Comparison of ENCODE assay signal across 12 cellular contexts in the genomic region with DNA sequence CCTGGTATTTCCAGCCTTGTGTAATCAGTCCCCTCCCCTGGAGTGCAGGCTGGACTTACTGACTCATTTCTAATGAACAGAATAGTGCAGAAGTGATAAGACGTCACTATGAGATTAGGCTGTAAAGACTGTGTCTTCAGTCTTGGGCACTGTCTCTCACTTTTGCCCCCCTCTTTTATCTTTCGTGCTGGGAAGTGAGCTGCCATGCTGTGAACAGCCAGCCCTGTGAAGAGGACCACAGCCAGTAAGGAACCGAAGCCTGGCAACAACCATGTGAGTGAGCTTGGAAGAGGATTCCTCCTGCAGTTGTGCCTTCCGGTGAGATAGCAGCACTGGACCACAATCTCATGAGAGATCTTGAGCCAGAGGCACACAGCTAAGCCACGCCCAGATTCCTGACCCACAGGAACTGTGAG.
DNase-seq lines count a peak whose midpoint lies in the region; ATAC-seq, FAIRE-seq and TF ChIP-seq lines count a peak whose summit lies in the region.
"Had no signal": no experiment of that assay in that cellular context is flagged by ENCODE, and none has a peak within 500 bp of the region (broad histone marks: within the 10 kb centered on the region; RNA-seq: fewer than 3 reads in every experiment).

No MANE protein-coding gene starts in this region.

- in situ Hi-C loops in astrocyte of the spinal cord (cut with HindIII; ENCODE audit: low sequenced_read_pairs), result no loop called here

- no peaks in the 10 kb centered on the region for H3K27me3 ChIP-seq in HUES48 (ENCODE audit: control insufficient read depth, insufficient read depth, low read length)

- H3K4me2 ChIP-seq in A549, result peak overlapping the region; percentile 93

- H3K9me3 ChIP-seq in A549 (no peaks in the 10 kb centered on the region), HUES48 (ENCODE audit: control insufficient read depth, insufficient read depth, low read length) (no peaks in the 10 kb centered on the region)
- H3K9me3 ChIP-seq: tibial nerve had no signal

- peak; percentile 24 to 73 for DNase-seq in A549 (ENCODE audit: low read depth in 1 of 2, low spot score in 1 of 2)
- DNase-seq in astrocyte of the spinal cord (ENCODE audit: low read depth, low spot score), result peak; percentile 30
- DNase-seq in kidney glomerular epithelial cell (lab: John Stamatoyannopoulos, UW), result peak; percentile 49
- no peak for DNase-seq in T-helper 2 cell treated with Interferon-gamma antibody and Interleukin-4, amounts not matched to agents 5 μg/mL and 100 μg/mL, for 36 hours (ENCODE audit: low spot score)
- no peak for DNase-seq in activated CD4-positive, alpha-beta T cell treated with anti-CD3 and anti-CD28 coated beads, Interleukin-2, amount 50 U/mL, for 1 hour
- DNase-seq: activated naive CD8-positive, alpha-beta T cell treated with anti-CD3 and anti-CD28 coated beads, Interleukin-2, amount 10 ng/mL, durations not matched to agents 7 days and 5 days; DMS53; naive B cell had no signal

- H3K4me1 ChIP-seq in A549 (peaks cover 20% of the 10 kb centered on the region), HUES48 (ENCODE audit: control insufficient read depth, insufficient read depth, low read length) (peaks cover 14% of the 10 kb centered on the region)
- H3K4me1 ChIP-seq: tibial nerve had no signal

- H3K27ac ChIP-seq in A549, result peak overlapping the region; percentile 69 to 87
- peak overlapping the region; percentile 74 for H3K27ac ChIP-seq in HUES48 (ENCODE audit: low read depth, low read length)
- H3K27ac ChIP-seq: tibial nerve had no signal

- TF ChIP-seq POLR2A in A549 (IDR thresholded peaks at IDR 0.05; ENCODE audit: low read length), result no peak

- peak; percentile 94 to 95 for ATAC-seq in A549
- ATAC-seq in GM19395 (IDR thresholded peaks at IDR 0.05; ENCODE audit: unreplicated experiment), result no peak
- no peak for ATAC-seq in GM18861 (IDR thresholded peaks at IDR 0.05; ENCODE audit: unreplicated experiment)

- H3K27me3 Mint-ChIP-seq in T-helper 2 cell treated with Interferon-gamma antibody and Interleukin-4, amounts not matched to agents 5 μg/mL and 100 μg/mL, for 36 hours (ENCODE audit: low read depth), result no peaks in the 10 kb centered on the region
- H3K27me3 Mint-ChIP-seq: activated naive CD8-positive, alpha-beta T cell treated with anti-CD3 and anti-CD28 coated beads, Interleukin-2, amount 10 ng/mL, durations not matched to agents 7 days and 5 days; naive B cell had no signal

- peak in 1 of 2 experiments; percentile 2; a peak in 1 of 5 replicates for TF ChIP-seq RAD21 in A549 (conservative IDR thresholded peaks at IDR 0.05 in 1 of 2, IDR thresholded peaks at IDR 0.05 in 1 of 2)

- no peaks in the 10 kb centered on the region for H3K9me3 Mint-ChIP-seq in T-helper 2 cell treated with Interferon-gamma antibody and Interleukin-4, amounts not matched to agents 5 μg/mL and 100 μg/mL, for 36 hours
- H3K9me3 Mint-ChIP-seq: activated naive CD8-positive, alpha-beta T cell treated with anti-CD3 and anti-CD28 coated beads, Interleukin-2, amount 10 ng/mL, durations not matched to agents 7 days and 5 days had no signal

- WGBS in A549 (ENCODE audit: missing lambda C conversion rate), result 3% methylated on average over 4 of the region's 5 CpGs

- H3K9ac ChIP-seq in HUES48 (ENCODE audit: low read depth, low read length), result no peak overlapping the region

- H3K4me3 ChIP-seq in A549 (peak overlapping the region; percentile 28; the same call in 2 of the 3 replicates), HUES48 (ENCODE audit: low read depth, low read length) (no peak overlapping the region), astrocyte of the spinal cord (ENCODE audit: low read depth, low read length) (no peak overlapping the region)
- H3K4me3 ChIP-seq: tibial nerve had no signal

- TF ChIP-seq CTCF in A549 (IDR thresholded peaks at IDR 0.05), result no peak
- TF ChIP-seq CTCF in astrocyte of the spinal cord (IDR thresholded peaks at IDR 0.05; ENCODE audit: low read depth, low read length), result no peak

- H3K4me1 Mint-ChIP-seq in T-helper 2 cell treated with Interferon-gamma antibody and Interleukin-4, amounts not matched to agents 5 μg/mL and 100 μg/mL, for 36 hours (ENCODE audit: low read depth), result peaks cover 3% of the 10 kb centered on the region

- POLR2A ChIA-PET in A549 (lab: Yijun Ruan, JAX), result interaction anchor here (0.6 kb wide), 1 partner anchor 15 kb away, joined by 3 read pairs; no protein-coding TSS in a partner anchor

- no peak overlapping the region for H3K27ac Mint-ChIP-seq in T-helper 2 cell treated with Interferon-gamma antibody and Interleukin-4, amounts not matched to agents 5 μg/mL and 100 μg/mL, for 36 hours
- H3K27ac Mint-ChIP-seq: activated naive CD8-positive, alpha-beta T cell treated with anti-CD3 and anti-CD28 coated beads, Interleukin-2, amount 10 ng/mL, durations not matched to agents 7 days and 5 days had no signal

- H3K36me3 ChIP-seq in HUES48 (ENCODE audit: control insufficient read depth, insufficient read depth, low read length), result peaks cover 19% of the 10 kb centered on the region

- FAIRE-seq in A549 (lab: Jason Lieb, UNC), result peak; percentile 97

- peaks cover 15% of the 10 kb centered on the region for H3K36me3 Mint-ChIP-seq in T-helper 2 cell treated with Interferon-gamma antibody and Interleukin-4, amounts not matched to agents 5 μg/mL and 100 μg/mL, for 36 hours (ENCODE audit: low read depth)

- no peak for TF ChIP-seq EP300 in A549 (IDR thresholded peaks at IDR 0.05)

- CTCF ChIA-PET in A549 (lab: Yijun Ruan, JAX), result no interaction called here

- H3K4me3 Mint-ChIP-seq in T-helper 2 cell treated with Interferon-gamma antibody and Interleukin-4, amounts not matched to agents 5 μg/mL and 100 μg/mL, for 36 hours, result no peak overlapping the region
- H3K4me3 Mint-ChIP-seq: activated naive CD8-positive, alpha-beta T cell treated with anti-CD3 and anti-CD28 coated beads, Interleukin-2, amount 10 ng/mL, durations not matched to agents 7 days and 5 days; naive B cell had no signal

TF ChIP-seq in A549, 52 proteins besides CTCF, POLR2A, EP300 and RAD21:
- no peak for TF ChIP-seq HOXB13 (CRISPR knock-in tag; IDR thresholded peaks at IDR 0.05; ENCODE audit: low read depth)
- TF ChIP-seq, protein P1, sequence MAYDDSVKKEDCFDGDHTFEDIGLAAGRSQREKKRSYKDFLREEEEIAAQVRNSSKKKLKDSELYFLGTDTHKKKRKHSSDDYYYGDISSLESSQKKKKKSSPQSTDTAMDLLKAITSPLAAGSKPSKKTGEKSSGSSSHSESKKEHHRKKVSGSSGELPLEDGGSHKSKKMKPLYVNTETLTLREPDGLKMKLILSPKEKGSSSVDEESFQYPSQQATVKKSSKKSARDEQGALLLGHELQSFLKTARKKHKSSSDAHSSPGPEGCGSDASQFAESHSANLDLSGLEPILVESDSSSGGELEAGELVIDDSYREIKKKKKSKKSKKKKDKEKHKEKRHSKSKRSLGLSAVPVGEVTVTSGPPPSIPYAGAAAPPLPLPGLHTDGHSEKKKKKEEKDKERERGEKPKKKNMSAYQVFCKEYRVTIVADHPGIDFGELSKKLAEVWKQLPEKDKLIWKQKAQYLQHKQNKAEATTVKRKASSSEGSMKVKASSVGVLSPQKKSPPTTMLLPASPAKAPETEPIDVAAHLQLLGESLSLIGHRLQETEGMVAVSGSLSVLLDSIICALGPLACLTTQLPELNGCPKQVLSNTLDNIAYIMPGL (CRISPR knock-in tag; IDR thresholded peaks at IDR 0.05; ENCODE audit: borderline replicate concordance), result no peak
- peak; percentile 15 to 29; a peak in 2 of 4 replicates for TF ChIP-seq CEBPB (IDR thresholded peaks at IDR 0.05)
- no peak for TF ChIP-seq HOXA7 (CRISPR knock-in tag; IDR thresholded peaks at IDR 0.05)
- no peak for TF ChIP-seq ZNF302 (CRISPR knock-in tag; IDR thresholded peaks at IDR 0.05)
- TF ChIP-seq RFX5 (IDR thresholded peaks at IDR 0.05), result no peak
- TF ChIP-seq ZSCAN20 (CRISPR knock-in tag; IDR thresholded peaks at IDR 0.05), result no peak
- no peak for TF ChIP-seq NPAS2 (CRISPR knock-in tag; IDR thresholded peaks at IDR 0.05; ENCODE audit: borderline replicate concordance)
- no peak for TF ChIP-seq KDM5A (IDR thresholded peaks at IDR 0.05)
- peak; percentile 61 for TF ChIP-seq GATA3 (IDR thresholded peaks at IDR 0.05; ENCODE audit: borderline replicate concordance)
- no peak for TF ChIP-seq ZC3H11A (IDR thresholded peaks at IDR 0.05)
- TF ChIP-seq FOSL2 (IDR thresholded peaks at IDR 0.05), result no peak
- TF ChIP-seq FOSL2 (CRISPR knock-in tag; IDR thresholded peaks at IDR 0.05), result 0 out of 2 replicates have a peak, but pooled peaks have one; percentile 8
- TF ChIP-seq TFCP2L1 (CRISPR knock-in tag; IDR thresholded peaks at IDR 0.05), result no peak
- TF ChIP-seq, protein P2, sequence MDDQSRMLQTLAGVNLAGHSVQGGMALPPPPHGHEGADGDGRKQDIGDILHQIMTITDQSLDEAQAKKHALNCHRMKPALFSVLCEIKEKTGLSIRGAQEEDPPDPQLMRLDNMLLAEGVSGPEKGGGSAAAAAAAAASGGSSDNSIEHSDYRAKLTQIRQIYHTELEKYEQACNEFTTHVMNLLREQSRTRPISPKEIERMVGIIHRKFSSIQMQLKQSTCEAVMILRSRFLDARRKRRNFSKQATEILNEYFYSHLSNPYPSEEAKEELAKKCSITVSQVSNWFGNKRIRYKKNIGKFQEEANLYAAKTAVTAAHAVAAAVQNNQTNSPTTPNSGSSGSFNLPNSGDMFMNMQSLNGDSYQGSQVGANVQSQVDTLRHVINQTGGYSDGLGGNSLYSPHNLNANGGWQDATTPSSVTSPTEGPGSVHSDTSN (IDR thresholded peaks at IDR 0.05), result no peak
- TF ChIP-seq PHF8 (IDR thresholded peaks at IDR 0.05; ENCODE audit: borderline replicate concordance, low read depth), result no peak
- TF ChIP-seq JUN (IDR thresholded peaks at IDR 0.05), result no peak
- no peak for TF ChIP-seq RARB (CRISPR knock-in tag; IDR thresholded peaks at IDR 0.05)

Comparison
In these comparisons a context has a peak if more than half of its experiments do, and no peak if none do; other contexts are left out.
1. ATAC-seq: peak in A549 (2 of 2); none in GM19395 (single experiment) and GM18861 (single experiment).
2. DNase-seq: peak in A549 (2 of 2), astrocyte of the spinal cord (single experiment) and kidney glomerular epithelial cell (single experiment); none in T-helper 2 cell treated with Interferon-gamma antibody and Interleukin-4, amounts not matched to agents 5 μg/mL and 100 μg/mL, for 36 hours (single experiment) and activated CD4-positive, alpha-beta T cell treated with anti-CD3 and anti-CD28 coated beads, Interleukin-2, amount 50 U/mL, for 1 hour (single experiment).